In the genomic region with DNA sequence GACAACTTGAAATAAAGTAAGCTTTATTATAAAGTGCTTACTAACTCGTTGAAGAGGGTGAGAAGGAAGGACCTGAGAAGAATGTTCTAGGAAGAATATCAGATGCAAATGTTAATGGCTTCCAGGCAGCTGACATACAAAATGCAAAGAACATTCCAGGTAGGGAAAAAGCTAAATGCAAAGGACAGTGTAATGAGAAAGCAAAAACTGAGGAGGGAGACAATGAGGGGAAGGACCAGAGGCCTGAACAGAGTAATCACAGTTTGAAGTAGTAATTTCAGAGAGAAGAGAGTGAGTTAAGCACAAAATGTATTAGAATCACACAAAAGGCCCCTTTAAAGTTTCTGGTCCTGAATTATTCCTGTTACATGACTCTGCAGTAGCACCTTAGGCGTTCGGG, we compare ENCODE assay signal across 1 cellular context.
TF ChIP-seq lines count a peak whose summit lies in the region.

No MANE protein-coding gene starts in this region.

TF ChIP-seq in H1, 55 proteins besides CTCF, POLR2A, EP300 and RAD21:
- TF ChIP-seq BCL11A (IDR thresholded peaks at IDR 0.05; ENCODE audit: low read depth in 2 of 2, low read length in 2 of 2) (no peak), FOSL1 (IDR thresholded peaks at IDR 0.05; ENCODE audit: insufficient read depth, low read depth, low read length) (no peak), SP4 (IDR thresholded peaks at IDR 0.05; ENCODE audit: low read length) (no peak), POU5F1 (IDR thresholded peaks at IDR 0.05; ENCODE audit: low read depth, low read length) (no peak), SAP30 (IDR thresholded peaks at IDR 0.05; ENCODE audit: insufficient read depth, insufficient replicate concordance, low read length) (no peak), GABPA (IDR thresholded peaks at IDR 0.05; ENCODE audit: borderline replicate concordance, insufficient read depth, low read length) (no peak), JUND (IDR thresholded peaks at IDR 0.05; ENCODE audit: low read length) (no peak), CREB1 (IDR thresholded peaks at IDR 0.05) (no peak), EGR1 (IDR thresholded peaks at IDR 0.05; ENCODE audit: borderline replicate concordance, low read depth, low read length) (no peak), TBP (IDR thresholded peaks at IDR 0.05; ENCODE audit: low read depth, low read length) (no peak), SP2 (IDR thresholded peaks at IDR 0.05; ENCODE audit: low read length) (no peak)
- TF ChIP-seq, protein P1, sequence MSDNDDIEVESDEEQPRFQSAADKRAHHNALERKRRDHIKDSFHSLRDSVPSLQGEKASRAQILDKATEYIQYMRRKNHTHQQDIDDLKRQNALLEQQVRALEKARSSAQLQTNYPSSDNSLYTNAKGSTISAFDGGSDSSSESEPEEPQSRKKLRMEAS (IDR thresholded peaks at IDR 0.05), result no peak
- TF ChIP-seq, protein P2, sequence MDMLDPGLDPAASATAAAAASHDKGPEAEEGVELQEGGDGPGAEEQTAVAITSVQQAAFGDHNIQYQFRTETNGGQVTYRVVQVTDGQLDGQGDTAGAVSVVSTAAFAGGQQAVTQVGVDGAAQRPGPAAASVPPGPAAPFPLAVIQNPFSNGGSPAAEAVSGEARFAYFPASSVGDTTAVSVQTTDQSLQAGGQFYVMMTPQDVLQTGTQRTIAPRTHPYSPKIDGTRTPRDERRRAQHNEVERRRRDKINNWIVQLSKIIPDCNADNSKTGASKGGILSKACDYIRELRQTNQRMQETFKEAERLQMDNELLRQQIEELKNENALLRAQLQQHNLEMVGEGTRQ (IDR thresholded peaks at IDR 0.05; ENCODE audit: low read length), result no peak
- TF ChIP-seq, protein P3, sequence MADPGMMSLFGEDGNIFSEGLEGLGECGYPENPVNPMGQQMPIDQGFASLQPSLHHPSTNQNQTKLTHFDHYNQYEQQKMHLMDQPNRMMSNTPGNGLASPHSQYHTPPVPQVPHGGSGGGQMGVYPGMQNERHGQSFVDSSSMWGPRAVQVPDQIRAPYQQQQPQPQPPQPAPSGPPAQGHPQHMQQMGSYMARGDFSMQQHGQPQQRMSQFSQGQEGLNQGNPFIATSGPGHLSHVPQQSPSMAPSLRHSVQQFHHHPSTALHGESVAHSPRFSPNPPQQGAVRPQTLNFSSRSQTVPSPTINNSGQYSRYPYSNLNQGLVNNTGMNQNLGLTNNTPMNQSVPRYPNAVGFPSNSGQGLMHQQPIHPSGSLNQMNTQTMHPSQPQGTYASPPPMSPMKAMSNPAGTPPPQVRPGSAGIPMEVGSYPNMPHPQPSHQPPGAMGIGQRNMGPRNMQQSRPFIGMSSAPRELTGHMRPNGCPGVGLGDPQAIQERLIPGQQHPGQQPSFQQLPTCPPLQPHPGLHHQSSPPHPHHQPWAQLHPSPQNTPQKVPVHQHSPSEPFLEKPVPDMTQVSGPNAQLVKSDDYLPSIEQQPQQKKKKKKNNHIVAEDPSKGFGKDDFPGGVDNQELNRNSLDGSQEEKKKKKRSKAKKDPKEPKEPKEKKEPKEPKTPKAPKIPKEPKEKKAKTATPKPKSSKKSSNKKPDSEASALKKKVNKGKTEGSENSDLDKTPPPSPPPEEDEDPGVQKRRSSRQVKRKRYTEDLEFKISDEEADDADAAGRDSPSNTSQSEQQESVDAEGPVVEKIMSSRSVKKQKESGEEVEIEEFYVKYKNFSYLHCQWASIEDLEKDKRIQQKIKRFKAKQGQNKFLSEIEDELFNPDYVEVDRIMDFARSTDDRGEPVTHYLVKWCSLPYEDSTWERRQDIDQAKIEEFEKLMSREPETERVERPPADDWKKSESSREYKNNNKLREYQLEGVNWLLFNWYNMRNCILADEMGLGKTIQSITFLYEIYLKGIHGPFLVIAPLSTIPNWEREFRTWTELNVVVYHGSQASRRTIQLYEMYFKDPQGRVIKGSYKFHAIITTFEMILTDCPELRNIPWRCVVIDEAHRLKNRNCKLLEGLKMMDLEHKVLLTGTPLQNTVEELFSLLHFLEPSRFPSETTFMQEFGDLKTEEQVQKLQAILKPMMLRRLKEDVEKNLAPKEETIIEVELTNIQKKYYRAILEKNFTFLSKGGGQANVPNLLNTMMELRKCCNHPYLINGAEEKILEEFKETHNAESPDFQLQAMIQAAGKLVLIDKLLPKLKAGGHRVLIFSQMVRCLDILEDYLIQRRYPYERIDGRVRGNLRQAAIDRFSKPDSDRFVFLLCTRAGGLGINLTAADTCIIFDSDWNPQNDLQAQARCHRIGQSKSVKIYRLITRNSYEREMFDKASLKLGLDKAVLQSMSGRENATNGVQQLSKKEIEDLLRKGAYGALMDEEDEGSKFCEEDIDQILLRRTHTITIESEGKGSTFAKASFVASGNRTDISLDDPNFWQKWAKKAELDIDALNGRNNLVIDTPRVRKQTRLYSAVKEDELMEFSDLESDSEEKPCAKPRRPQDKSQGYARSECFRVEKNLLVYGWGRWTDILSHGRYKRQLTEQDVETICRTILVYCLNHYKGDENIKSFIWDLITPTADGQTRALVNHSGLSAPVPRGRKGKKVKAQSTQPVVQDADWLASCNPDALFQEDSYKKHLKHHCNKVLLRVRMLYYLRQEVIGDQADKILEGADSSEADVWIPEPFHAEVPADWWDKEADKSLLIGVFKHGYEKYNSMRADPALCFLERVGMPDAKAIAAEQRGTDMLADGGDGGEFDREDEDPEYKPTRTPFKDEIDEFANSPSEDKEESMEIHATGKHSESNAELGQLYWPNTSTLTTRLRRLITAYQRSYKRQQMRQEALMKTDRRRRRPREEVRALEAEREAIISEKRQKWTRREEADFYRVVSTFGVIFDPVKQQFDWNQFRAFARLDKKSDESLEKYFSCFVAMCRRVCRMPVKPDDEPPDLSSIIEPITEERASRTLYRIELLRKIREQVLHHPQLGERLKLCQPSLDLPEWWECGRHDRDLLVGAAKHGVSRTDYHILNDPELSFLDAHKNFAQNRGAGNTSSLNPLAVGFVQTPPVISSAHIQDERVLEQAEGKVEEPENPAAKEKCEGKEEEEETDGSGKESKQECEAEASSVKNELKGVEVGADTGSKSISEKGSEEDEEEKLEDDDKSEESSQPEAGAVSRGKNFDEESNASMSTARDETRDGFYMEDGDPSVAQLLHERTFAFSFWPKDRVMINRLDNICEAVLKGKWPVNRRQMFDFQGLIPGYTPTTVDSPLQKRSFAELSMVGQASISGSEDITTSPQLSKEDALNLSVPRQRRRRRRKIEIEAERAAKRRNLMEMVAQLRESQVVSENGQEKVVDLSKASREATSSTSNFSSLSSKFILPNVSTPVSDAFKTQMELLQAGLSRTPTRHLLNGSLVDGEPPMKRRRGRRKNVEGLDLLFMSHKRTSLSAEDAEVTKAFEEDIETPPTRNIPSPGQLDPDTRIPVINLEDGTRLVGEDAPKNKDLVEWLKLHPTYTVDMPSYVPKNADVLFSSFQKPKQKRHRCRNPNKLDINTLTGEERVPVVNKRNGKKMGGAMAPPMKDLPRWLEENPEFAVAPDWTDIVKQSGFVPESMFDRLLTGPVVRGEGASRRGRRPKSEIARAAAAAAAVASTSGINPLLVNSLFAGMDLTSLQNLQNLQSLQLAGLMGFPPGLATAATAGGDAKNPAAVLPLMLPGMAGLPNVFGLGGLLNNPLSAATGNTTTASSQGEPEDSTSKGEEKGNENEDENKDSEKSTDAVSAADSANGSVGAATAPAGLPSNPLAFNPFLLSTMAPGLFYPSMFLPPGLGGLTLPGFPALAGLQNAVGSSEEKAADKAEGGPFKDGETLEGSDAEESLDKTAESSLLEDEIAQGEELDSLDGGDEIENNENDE (IDR thresholded peaks at IDR 0.05; ENCODE audit: insufficient replicate concordance, low read length), result no peak
TF ChIP-seq in H1: peak in this region for 0.
